In genomic region chr1:63945943-63946342, GRCh38 we compare ENCODE assay signal across 29 cellular contexts.
"Had no signal": no experiment of that assay in that cellular context is flagged by ENCODE, and none has a peak within 500 bp of the region (broad histone marks: within the 10 kb centered on the region; RNA-seq: fewer than 3 reads in every experiment).

No MANE protein-coding gene starts in this region.

- H3K27ac Mint-ChIP-seq: activated CD4-positive, alpha-beta memory T cell treated with anti-CD3 and anti-CD28 coated beads for 36 hours; activated CD4-positive, alpha-beta T cell treated with anti-CD3 and anti-CD28 coated beads for 36 hours; activated CD4-positive, alpha-beta T cell treated with anti-CD3 and anti-CD28 coated beads, Interleukin-2, amount 10 ng/mL, durations not matched to agents 24 days and 14 days; activated CD8-positive, alpha-beta memory T cell treated with anti-CD3 and anti-CD28 coated beads, Interleukin-2, amount 10 ng/mL, durations not matched to agents 7 days and 5 days; activated CD8-positive, alpha-beta T cell treated with anti-CD3 and anti-CD28 coated beads, Interleukin-2, amount 10 ng/mL, durations not matched to agents 7 days and 5 days; activated naive CD4-positive, alpha-beta T cell treated with anti-CD3 and anti-CD28 coated beads, Interleukin-2, amount 10 ng/mL, durations not matched to agents 7 days and 5 days; activated naive CD4-positive, alpha-beta T cell treated with anti-CD3 and anti-CD28 coated beads, Interleukin-2, amount 50 U/mL, for 72 hours; activated naive CD8-positive, alpha-beta T cell treated with anti-CD3 and anti-CD28 coated beads, Interleukin-2, amount 10 ng/mL, durations not matched to agents 7 days and 5 days; activated T-helper 1 cell treated with anti-CD3 and anti-CD28 coated beads, Interleukin-12 subunit alpha, Interleukin-12 subunit beta, Interleukin-2, Interleukin-4 antibody, amounts not matched to agents 30 ng/mL and 10 ng/mL and 1 ng/mL, durations not matched to agents 14 hours and 24 hours and 36 hours; activated T-helper 2 cell treated with anti-CD3 and anti-CD28 coated beads, Interferon-gamma antibody, Interleukin-2, Interleukin-4, amounts not matched to agents 10 μg/mL and 5 μg/mL and 100 μg/mL, durations not matched to agents 14 hours and 24 hours and 36 hours; T-helper 17 cell; T-helper 2 cell treated with Interferon-gamma antibody and Interleukin-4, amounts not matched to agents 5 μg/mL and 100 μg/mL, for 36 hours had no signal

- H3K27me3 Mint-ChIP-seq: activated CD4-positive, alpha-beta T cell treated with anti-CD3 and anti-CD28 coated beads for 36 hours had no signal

- H3K4me1 Mint-ChIP-seq: activated CD4-positive, alpha-beta T cell treated with anti-CD3 and anti-CD28 coated beads for 36 hours; activated CD4-positive, alpha-beta T cell treated with anti-CD3 and anti-CD28 coated beads, Interleukin-2, amount 10 ng/mL, durations not matched to agents 24 days and 14 days; activated CD8-positive, alpha-beta memory T cell treated with anti-CD3 and anti-CD28 coated beads, Interleukin-2, amount 10 ng/mL, durations not matched to agents 7 days and 5 days; activated naive CD4-positive, alpha-beta T cell treated with anti-CD3 and anti-CD28 coated beads, Interleukin-2, amount 10 ng/mL, durations not matched to agents 7 days and 5 days; activated naive CD8-positive, alpha-beta T cell treated with anti-CD3 and anti-CD28 coated beads, Interleukin-2, amount 10 ng/mL, durations not matched to agents 7 days and 5 days; central memory CD8-positive, alpha-beta T cell; T-helper 17 cell had no signal

- H3K27me3 ChIP-seq: brain microvascular endothelial cell, colonic mucosa, esophagus squamous epithelium, gastroesophageal sphincter had no signal

- DNase-seq: activated CD4-positive, alpha-beta memory T cell treated with anti-CD3 and anti-CD28 coated beads for 36 hours; activated CD4-positive, alpha-beta T cell treated with anti-CD3 and anti-CD28 coated beads for 36 hours; activated CD4-positive, alpha-beta T cell treated with anti-CD3 and anti-CD28 coated beads, Interleukin-2, amount 10 ng/mL, durations not matched to agents 24 days and 14 days; activated CD4-positive, CD25-positive, alpha-beta regulatory T cell; activated CD4-positive, CD25-positive, alpha-beta regulatory T cell treated with anti-CD3 and anti-CD28 coated beads, Interleukin-2, amount 50 U/mL, for 72 hours; activated CD8-positive, alpha-beta memory T cell treated with anti-CD3 and anti-CD28 coated beads, Interleukin-2, amount 10 ng/mL, durations not matched to agents 7 days and 5 days; activated CD8-positive, alpha-beta memory T cell treated with anti-CD3 and anti-CD28 coated beads, Interleukin-2, amount 50 U/mL, for 4 hours; activated CD8-positive, alpha-beta T cell treated with anti-CD3 and anti-CD28 coated beads, Interleukin-2, amount 10 ng/mL, durations not matched to agents 7 days and 5 days; activated effector memory CD4-positive, alpha-beta T cell treated with anti-CD3 and anti-CD28 coated beads, Interleukin-2, amount 50 U/mL, for 16 hours; activated naive CD4-positive, alpha-beta T cell treated with anti-CD3 and anti-CD28 coated beads, Interleukin-2, amount 10 ng/mL, durations not matched to agents 7 days and 5 days; activated naive CD8-positive, alpha-beta T cell treated with anti-CD3 and anti-CD28 coated beads, Interleukin-2, amount 10 ng/mL, durations not matched to agents 7 days and 5 days; activated T-cell treated with anti-CD3 and anti-CD28 coated beads, Interleukin-2, amount 50 U/mL, for 1 hour; activated T-cell treated with anti-CD3 and anti-CD28 coated beads, Interleukin-2, amount 50 U/mL, for 48 hours; brain microvascular endothelial cell; colonic mucosa; effector CD8-positive, alpha-beta T cell; esophagus squamous epithelium; foreskin melanocyte; T-helper 1 cell; T-helper 17 cell; T1000; WERI-Rb-1 had no signal

- H3K4me3 ChIP-seq: colonic mucosa, esophagus squamous epithelium, gastroesophageal sphincter had no signal

- H3K27ac ChIP-seq: colonic mucosa, epithelial cell of prostate, WERI-Rb-1 had no signal

- H3K4me1 ChIP-seq: colonic mucosa had no signal

- ATAC-seq: activated CD4-positive, alpha-beta T cell treated with anti-CD3 and anti-CD28 coated beads for 36 hours; activated CD8-positive, alpha-beta memory T cell treated with anti-CD3 and anti-CD28 coated beads, Interleukin-2, amount 10 ng/mL, durations not matched to agents 7 days and 5 days; activated CD8-positive, alpha-beta T cell treated with anti-CD3 and anti-CD28 coated beads, Interleukin-2, amount 10 ng/mL, durations not matched to agents 7 days and 5 days; activated naive CD4-positive, alpha-beta T cell treated with anti-CD3 and anti-CD28 coated beads, Interleukin-2, amount 50 U/mL, for 72 hours; gastroesophageal sphincter; T-helper 17 cell had no signal

- H3K9me3 Mint-ChIP-seq: activated CD4-positive, alpha-beta memory T cell treated with anti-CD3 and anti-CD28 coated beads for 36 hours; activated CD4-positive, alpha-beta T cell treated with anti-CD3 and anti-CD28 coated beads, Interleukin-2, amount 10 ng/mL, durations not matched to agents 24 days and 14 days; activated naive CD4-positive, alpha-beta T cell treated with anti-CD3 and anti-CD28 coated beads, Interleukin-2, amount 10 ng/mL, durations not matched to agents 7 days and 5 days; activated naive CD4-positive, alpha-beta T cell treated with anti-CD3 and anti-CD28 coated beads, Interleukin-2, amount 50 U/mL, for 72 hours; activated naive CD8-positive, alpha-beta T cell treated with anti-CD3 and anti-CD28 coated beads, Interleukin-2, amount 10 ng/mL, durations not matched to agents 7 days and 5 days; activated T-helper 1 cell treated with anti-CD3 and anti-CD28 coated beads, Interleukin-12 subunit alpha, Interleukin-12 subunit beta, Interleukin-2, Interleukin-4 antibody, amounts not matched to agents 30 ng/mL and 10 ng/mL and 1 ng/mL, durations not matched to agents 14 hours and 24 hours and 36 hours; activated T-helper 2 cell treated with anti-CD3 and anti-CD28 coated beads, Interferon-gamma antibody, Interleukin-2, Interleukin-4, amounts not matched to agents 10 μg/mL and 5 μg/mL and 100 μg/mL, durations not matched to agents 14 hours and 24 hours and 36 hours; central memory CD8-positive, alpha-beta T cell; T-helper 2 cell treated with Interferon-gamma antibody and Interleukin-4, amounts not matched to agents 5 μg/mL and 100 μg/mL, for 36 hours had no signal

- H3K36me3 ChIP-seq: brain microvascular endothelial cell, colonic mucosa, esophagus squamous epithelium, gastroesophageal sphincter, WERI-Rb-1 had no signal

- H3K4me3 Mint-ChIP-seq: activated CD4-positive, alpha-beta memory T cell treated with anti-CD3 and anti-CD28 coated beads for 36 hours; activated CD4-positive, alpha-beta T cell treated with anti-CD3 and anti-CD28 coated beads for 36 hours; activated CD4-positive, alpha-beta T cell treated with anti-CD3 and anti-CD28 coated beads, Interleukin-2, amount 10 ng/mL, durations not matched to agents 24 days and 14 days; activated CD8-positive, alpha-beta memory T cell treated with anti-CD3 and anti-CD28 coated beads, Interleukin-2, amount 10 ng/mL, durations not matched to agents 7 days and 5 days; activated CD8-positive, alpha-beta T cell treated with anti-CD3 and anti-CD28 coated beads, Interleukin-2, amount 10 ng/mL, durations not matched to agents 7 days and 5 days; activated naive CD4-positive, alpha-beta T cell treated with anti-CD3 and anti-CD28 coated beads, Interleukin-2, amount 10 ng/mL, durations not matched to agents 7 days and 5 days; activated naive CD8-positive, alpha-beta T cell treated with anti-CD3 and anti-CD28 coated beads, Interleukin-2, amount 10 ng/mL, durations not matched to agents 7 days and 5 days; activated T-helper 1 cell treated with anti-CD3 and anti-CD28 coated beads, Interleukin-12 subunit alpha, Interleukin-12 subunit beta, Interleukin-2, Interleukin-4 antibody, amounts not matched to agents 30 ng/mL and 10 ng/mL and 1 ng/mL, durations not matched to agents 14 hours and 24 hours and 36 hours; central memory CD8-positive, alpha-beta T cell; T-helper 17 cell; T-helper 2 cell treated with Interferon-gamma antibody and Interleukin-4, amounts not matched to agents 5 μg/mL and 100 μg/mL, for 36 hours had no signal

- H3K9me3 ChIP-seq: colonic mucosa, esophagus squamous epithelium, gastroesophageal sphincter had no signal

- H3K36me3 Mint-ChIP-seq: activated CD4-positive, alpha-beta memory T cell treated with anti-CD3 and anti-CD28 coated beads for 36 hours; activated CD8-positive, alpha-beta memory T cell treated with anti-CD3 and anti-CD28 coated beads, Interleukin-2, amount 10 ng/mL, durations not matched to agents 7 days and 5 days; activated naive CD4-positive, alpha-beta T cell treated with anti-CD3 and anti-CD28 coated beads, Interleukin-2, amount 10 ng/mL, durations not matched to agents 7 days and 5 days; activated naive CD4-positive, alpha-beta T cell treated with anti-CD3 and anti-CD28 coated beads, Interleukin-2, amount 50 U/mL, for 72 hours; activated naive CD8-positive, alpha-beta T cell treated with anti-CD3 and anti-CD28 coated beads, Interleukin-2, amount 10 ng/mL, durations not matched to agents 7 days and 5 days had no signal
